1 cellular context compared by ENCODE assay signal in genomic region chr4:5918331-5919030, GRCh38.
TF ChIP-seq lines count a peak whose summit lies in the region.

No MANE protein-coding gene starts in this region.

TF ChIP-seq in H1, 55 proteins besides CTCF, POLR2A, EP300 and RAD21 (continued from another document):
- TF ChIP-seq CHD1 (IDR thresholded peaks at IDR 0.05; ENCODE audit: low read depth, low read length), result no peak
- no peak for TF ChIP-seq BRCA1 (IDR thresholded peaks at IDR 0.05; ENCODE audit: low read depth, low read length)
- TF ChIP-seq SIN3A (conservative IDR thresholded peaks at IDR 0.05 in 1 of 2, IDR thresholded peaks at IDR 0.05 in 1 of 2; ENCODE audit: low read depth in 1 of 2, low read length in 2 of 2), result no peak
- no peak for TF ChIP-seq CHD2 (IDR thresholded peaks at IDR 0.05; ENCODE audit: low read length)
- TF ChIP-seq RFX5 (IDR thresholded peaks at IDR 0.05; ENCODE audit: borderline replicate concordance, low read depth, low read length), result no peak
- TF ChIP-seq SIRT6 (IDR thresholded peaks at IDR 0.05; ENCODE audit: low read length), result no peak
- no peak for TF ChIP-seq POU5F1 (IDR thresholded peaks at IDR 0.05; ENCODE audit: low read depth, low read length)
